Comparison of ENCODE assay signal across 1 cellular context in the genomic region with DNA sequence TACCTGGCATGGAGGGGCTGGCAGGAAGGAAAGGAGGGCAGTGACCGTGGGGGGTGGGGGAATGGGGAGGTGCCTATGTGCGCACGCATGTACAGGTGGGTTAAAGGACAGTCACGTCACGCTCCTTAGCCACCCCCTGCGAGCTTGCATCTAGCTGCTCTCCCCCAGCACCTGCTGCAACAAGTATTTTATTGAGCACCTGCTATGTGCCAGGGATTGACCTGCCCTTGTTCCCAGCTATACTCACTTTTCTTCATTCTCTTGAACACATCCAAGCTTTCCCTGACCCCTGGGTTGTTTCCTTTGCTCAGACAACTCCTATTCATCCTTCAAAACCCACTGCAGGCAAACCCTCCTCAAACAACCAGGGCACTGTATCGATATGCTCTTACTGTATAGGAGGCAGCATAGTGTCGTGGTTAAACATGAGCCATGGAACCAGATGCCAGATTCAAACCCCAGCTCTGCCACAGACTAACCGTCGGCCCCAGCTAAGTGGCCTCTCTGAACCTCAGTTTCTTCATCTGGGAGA.
TF ChIP-seq lines count a peak whose summit lies in the region.

No MANE protein-coding gene starts in this region.

TF ChIP-seq in SK-N-SH, 30 proteins besides CTCF, POLR2A, EP300 and RAD21 (continued from another document):
- TF ChIP-seq, protein P1, sequence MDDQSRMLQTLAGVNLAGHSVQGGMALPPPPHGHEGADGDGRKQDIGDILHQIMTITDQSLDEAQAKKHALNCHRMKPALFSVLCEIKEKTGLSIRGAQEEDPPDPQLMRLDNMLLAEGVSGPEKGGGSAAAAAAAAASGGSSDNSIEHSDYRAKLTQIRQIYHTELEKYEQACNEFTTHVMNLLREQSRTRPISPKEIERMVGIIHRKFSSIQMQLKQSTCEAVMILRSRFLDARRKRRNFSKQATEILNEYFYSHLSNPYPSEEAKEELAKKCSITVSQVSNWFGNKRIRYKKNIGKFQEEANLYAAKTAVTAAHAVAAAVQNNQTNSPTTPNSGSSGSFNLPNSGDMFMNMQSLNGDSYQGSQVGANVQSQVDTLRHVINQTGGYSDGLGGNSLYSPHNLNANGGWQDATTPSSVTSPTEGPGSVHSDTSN (IDR thresholded peaks at IDR 0.05), result no peak
- no peak for TF ChIP-seq RFX5 (IDR thresholded peaks at IDR 0.05; ENCODE audit: low read length)
- no peak for TF ChIP-seq FOXM1 (IDR thresholded peaks at IDR 0.05; ENCODE audit: low read depth)
- TF ChIP-seq, protein P2, sequence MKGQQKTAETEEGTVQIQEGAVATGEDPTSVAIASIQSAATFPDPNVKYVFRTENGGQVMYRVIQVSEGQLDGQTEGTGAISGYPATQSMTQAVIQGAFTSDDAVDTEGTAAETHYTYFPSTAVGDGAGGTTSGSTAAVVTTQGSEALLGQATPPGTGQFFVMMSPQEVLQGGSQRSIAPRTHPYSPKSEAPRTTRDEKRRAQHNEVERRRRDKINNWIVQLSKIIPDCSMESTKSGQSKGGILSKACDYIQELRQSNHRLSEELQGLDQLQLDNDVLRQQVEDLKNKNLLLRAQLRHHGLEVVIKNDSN (IDR thresholded peaks at IDR 0.05; ENCODE audit: borderline replicate concordance, low read depth), result no peak
- TF ChIP-seq TAF1 (IDR thresholded peaks at IDR 0.05; ENCODE audit: borderline replicate concordance, low read depth, low read length), result no peak
- TF ChIP-seq GABPA (IDR thresholded peaks at IDR 0.05; ENCODE audit: low read depth), result no peak
- TF ChIP-seq, protein P3, sequence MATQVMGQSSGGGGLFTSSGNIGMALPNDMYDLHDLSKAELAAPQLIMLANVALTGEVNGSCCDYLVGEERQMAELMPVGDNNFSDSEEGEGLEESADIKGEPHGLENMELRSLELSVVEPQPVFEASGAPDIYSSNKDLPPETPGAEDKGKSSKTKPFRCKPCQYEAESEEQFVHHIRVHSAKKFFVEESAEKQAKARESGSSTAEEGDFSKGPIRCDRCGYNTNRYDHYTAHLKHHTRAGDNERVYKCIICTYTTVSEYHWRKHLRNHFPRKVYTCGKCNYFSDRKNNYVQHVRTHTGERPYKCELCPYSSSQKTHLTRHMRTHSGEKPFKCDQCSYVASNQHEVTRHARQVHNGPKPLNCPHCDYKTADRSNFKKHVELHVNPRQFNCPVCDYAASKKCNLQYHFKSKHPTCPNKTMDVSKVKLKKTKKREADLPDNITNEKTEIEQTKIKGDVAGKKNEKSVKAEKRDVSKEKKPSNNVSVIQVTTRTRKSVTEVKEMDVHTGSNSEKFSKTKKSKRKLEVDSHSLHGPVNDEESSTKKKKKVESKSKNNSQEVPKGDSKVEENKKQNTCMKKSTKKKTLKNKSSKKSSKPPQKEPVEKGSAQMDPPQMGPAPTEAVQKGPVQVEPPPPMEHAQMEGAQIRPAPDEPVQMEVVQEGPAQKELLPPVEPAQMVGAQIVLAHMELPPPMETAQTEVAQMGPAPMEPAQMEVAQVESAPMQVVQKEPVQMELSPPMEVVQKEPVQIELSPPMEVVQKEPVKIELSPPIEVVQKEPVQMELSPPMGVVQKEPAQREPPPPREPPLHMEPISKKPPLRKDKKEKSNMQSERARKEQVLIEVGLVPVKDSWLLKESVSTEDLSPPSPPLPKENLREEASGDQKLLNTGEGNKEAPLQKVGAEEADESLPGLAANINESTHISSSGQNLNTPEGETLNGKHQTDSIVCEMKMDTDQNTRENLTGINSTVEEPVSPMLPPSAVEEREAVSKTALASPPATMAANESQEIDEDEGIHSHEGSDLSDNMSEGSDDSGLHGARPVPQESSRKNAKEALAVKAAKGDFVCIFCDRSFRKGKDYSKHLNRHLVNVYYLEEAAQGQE (IDR thresholded peaks at IDR 0.05; ENCODE audit: low read depth, low read length), result no peak
- no peak for TF ChIP-seq JUND (IDR thresholded peaks at IDR 0.05)
- no peak for TF ChIP-seq FOXJ3 (CRISPR knock-in tag; IDR thresholded peaks at IDR 0.05)
- no peak for TF ChIP-seq GATA2 (CRISPR knock-in tag; IDR thresholded peaks at IDR 0.05)
- no peak for TF ChIP-seq NFIC (IDR thresholded peaks at IDR 0.05; ENCODE audit: borderline replicate concordance)
- no peak; the same call in 1 of the 2 replicates for TF ChIP-seq RCOR1 (IDR thresholded peaks at IDR 0.05; ENCODE audit: low read length)
- TF ChIP-seq, protein P4, sequence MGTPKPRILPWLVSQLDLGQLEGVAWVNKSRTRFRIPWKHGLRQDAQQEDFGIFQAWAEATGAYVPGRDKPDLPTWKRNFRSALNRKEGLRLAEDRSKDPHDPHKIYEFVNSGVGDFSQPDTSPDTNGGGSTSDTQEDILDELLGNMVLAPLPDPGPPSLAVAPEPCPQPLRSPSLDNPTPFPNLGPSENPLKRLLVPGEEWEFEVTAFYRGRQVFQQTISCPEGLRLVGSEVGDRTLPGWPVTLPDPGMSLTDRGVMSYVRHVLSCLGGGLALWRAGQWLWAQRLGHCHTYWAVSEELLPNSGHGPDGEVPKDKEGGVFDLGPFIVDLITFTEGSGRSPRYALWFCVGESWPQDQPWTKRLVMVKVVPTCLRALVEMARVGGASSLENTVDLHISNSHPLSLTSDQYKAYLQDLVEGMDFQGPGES (IDR thresholded peaks at IDR 0.05; ENCODE audit: low read depth, low read length), result no peak
- no peak for TF ChIP-seq FOSL2 (IDR thresholded peaks at IDR 0.05; ENCODE audit: borderline replicate concordance, low read depth)
- TF ChIP-seq POLR2AphosphoS5 (IDR thresholded peaks at IDR 0.05; ENCODE audit: low read depth, low read length), result no peak
- TF ChIP-seq MXI1 (IDR thresholded peaks at IDR 0.05; ENCODE audit: low read depth, low read length), result no peak
